ENCODE assay signal across 11 cellular contexts in the genomic region with DNA sequence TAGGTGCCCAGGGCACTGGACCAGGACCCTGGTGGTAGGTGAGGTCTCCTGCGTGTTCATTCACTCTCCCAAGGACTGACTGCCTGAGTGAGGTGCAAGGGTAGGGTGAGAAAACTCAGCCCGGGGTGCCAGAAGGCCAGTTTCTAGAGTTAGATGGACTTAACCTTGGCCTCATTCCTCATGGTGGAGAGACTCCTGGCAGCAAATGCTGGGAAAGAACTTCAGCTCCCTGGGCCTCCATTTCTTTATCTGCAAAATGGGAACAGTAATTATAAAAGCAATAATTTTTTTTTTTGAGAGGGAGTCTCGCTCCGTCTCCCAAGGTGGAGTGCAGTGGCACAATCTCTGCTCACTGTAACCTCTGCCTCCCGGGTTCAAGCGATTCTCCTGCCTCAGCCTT. TPM values are rescaled to one million over a fixed set of nuclear protein-coding genes. Genes with fewer than 3 reads are reported as not detected.
DNase-seq lines count a peak whose midpoint lies in the region; ATAC-seq, FAIRE-seq and TF ChIP-seq lines count a peak whose summit lies in the region.
"Had no signal": no experiment of that assay in that cellular context is flagged by ENCODE, and none has a peak within 500 bp of the region (broad histone marks: within the 10 kb centered on the region; RNA-seq: fewer than 3 reads in every experiment).

No MANE protein-coding gene starts in this region.

- no peak overlapping the region for H3K4me2 ChIP-seq in HepG2 (ENCODE audit: low read depth, low read length)

- TF ChIP-seq EP300 in HepG2 (IDR thresholded peaks at IDR 0.05; ENCODE audit: low read depth in 2 of 2, low read length in 2 of 2) (no peak), HepG2 (CRISPR knock-in tag; IDR thresholded peaks at IDR 0.05; ENCODE audit: borderline replicate concordance) (no peak)

- peaks cover 14% of the 10 kb centered on the region for H3K79me2 ChIP-seq in HepG2 (ENCODE audit: insufficient read depth, low read length)

- H3K27me3 ChIP-seq in HepG2 (ENCODE audit: control insufficient read depth in 1 of 2, insufficient read depth in 2 of 2, low read length in 2 of 2), result no peaks in the 10 kb centered on the region
- H3K27me3 ChIP-seq in right lobe of liver, result no peaks in the 10 kb centered on the region

- CTCF ChIA-PET in HepG2 (lab: Yijun Ruan, JAX; ENCODE audit: low intra/inter-chr PET ratio, low total read pairs), result no interaction called here

- no peak for TF ChIP-seq RAD21 in HepG2 (CRISPR knock-in tag; IDR thresholded peaks at IDR 0.05)

- H3K27ac ChIP-seq in HepG2 (ENCODE audit: extremely low read length, insufficient read depth, low read length), result peak overlapping the region; percentile 13
- H3K27ac ChIP-seq in right lobe of liver, result no peak overlapping the region
- H3K27ac ChIP-seq in VCaP, result peak overlapping the region; percentile 96

- H3K9ac ChIP-seq in HepG2 (ENCODE audit: insufficient read depth, low read depth, low read length), result no peak overlapping the region

- 84% methylated on average over 5 of the region's 6 CpGs for WGBS in HepG2 (ENCODE audit: low lambda C conversion rate)
- WGBS in right lobe of liver (ENCODE audit: insufficient coverage, low coverage, low lambda C conversion rate, missing lambda C conversion rate), result 95% methylated on average over 4 of the region's 6 CpGs

- FAIRE-seq in HepG2 (lab: Jason Lieb, UNC), result no peak
- FAIRE-seq: GM12892 had no signal

- TF ChIP-seq CTCF in HepG2 (CRISPR knock-in tag; IDR thresholded peaks at IDR 0.05), result no peak
- TF ChIP-seq CTCF in right lobe of liver (IDR thresholded peaks at IDR 0.05), result no peak
- TF ChIP-seq CTCF in VCaP (conservative IDR thresholded peaks at IDR 0.05), result no peak

- H3K4me1 Mint-ChIP-seq in memory B cell, result peaks cover 23% of the 10 kb centered on the region

- peak overlapping the region; percentile 18 for H3K27ac Mint-ChIP-seq in memory B cell

- no peak overlapping the region for H2AFZ ChIP-seq in HepG2 (ENCODE audit: low read length)

- H3K36me3 ChIP-seq in HepG2 (replicated peaks in 1 of 2; ENCODE audit: control insufficient read depth in 1 of 2, insufficient read depth in 2 of 2, low read length in 2 of 2) (no peaks in the 10 kb centered on the region), right lobe of liver (no peaks in the 10 kb centered on the region)

- no peaks in the 10 kb centered on the region for H3K27me3 Mint-ChIP-seq in memory B cell

- in situ Hi-C loops in HepG2 (cut with HindIII; ENCODE audit: extremely low pct_ligation_motif_present, low pct_unique_long_range_greater_than_20kb), result no loop called here

- POLR2A ChIA-PET in HepG2 (lab: Yijun Ruan, JAX), result interaction anchor here (1.0 kb wide), 1 partner anchor 10 kb away, joined by 3 read pairs; no protein-coding TSS in a partner anchor

- H3K4me3 ChIP-seq in HepG2 (replicated peaks in 1 of 3; ENCODE audit: insufficient read depth in 1 of 3, low read depth in 2 of 3, low read length in 3 of 3), result no peak overlapping the region
- no peak overlapping the region for H3K4me3 ChIP-seq in right lobe of liver

- peaks cover 2% of the 10 kb centered on the region for H3K36me3 Mint-ChIP-seq in memory B cell

- intact Hi-C loops in HepG2 (cut with micrococcal nuclease; ENCODE audit: unreplicated experiment) (loop anchor here (10.0 kb wide), 1 partner anchor 120 kb away; no protein-coding TSS in a partner anchor), right lobe of liver (cut with DNase I) (no loop called here)

- no peak for DNase-seq in HepG2 (ENCODE audit: low spot score)
- no peak for DNase-seq in right lobe of liver
- no peak for DNase-seq in memory B cell (ENCODE audit: low spot score in 2 of 2)
- DNase-seq in NCI-H226, result no peak
- no peak for DNase-seq in activated CD8-positive, alpha-beta memory T cell treated with anti-CD3 and anti-CD28 coated beads, Interleukin-2, amount 50 U/mL, for 4 hours

- ATAC-seq in HepG2, result peak; percentile 24
- no peak for ATAC-seq in right lobe of liver
- ATAC-seq in memory B cell (ENCODE audit: low read depth), result no peak
- ATAC-seq in GM21576 (IDR thresholded peaks at IDR 0.05; ENCODE audit: unreplicated experiment), result no peak
- ATAC-seq in HG03139 (IDR thresholded peaks at IDR 0.05; ENCODE audit: unreplicated experiment), result no peak
- ATAC-seq: esophagus mucosa, Panc1 had no signal

- H4K20me1 ChIP-seq in HepG2 (ENCODE audit: insufficient read depth, low read length), result no peaks in the 10 kb centered on the region

- TF ChIP-seq POLR2A in HepG2 (IDR thresholded peaks at IDR 0.05; ENCODE audit: insufficient read depth in 1 of 2, low read depth in 2 of 2, low read length in 2 of 2) (no peak), right lobe of liver (IDR thresholded peaks at IDR 0.05) (no peak)

- no peaks in the 10 kb centered on the region for H3K9me3 Mint-ChIP-seq in memory B cell

- peak overlapping the region; percentile 40 for H3K4me3 Mint-ChIP-seq in memory B cell

- no TSS peak for BruUV-seq in HepG2 (replicated peaks; lab: Mats Ljungman, UMichigan)

- no peaks in the 10 kb centered on the region for H3K9me3 ChIP-seq in HepG2 (ENCODE audit: low read length)
- H3K9me3 ChIP-seq in right lobe of liver, result no peaks in the 10 kb centered on the region

- peaks cover 68% of the 10 kb centered on the region for H3K4me1 ChIP-seq in HepG2 (ENCODE audit: insufficient read depth, low read length)
- peaks cover 0 to 11% (median 4%) of the 10 kb centered on the region in 4 donors for H3K4me1 ChIP-seq in right lobe of liver

RNA-seq across cellular contexts. Expression of a gene that starts 47.7 kb away (rescaled TPM):
- 11.3 and 15.4 TPM in 2 replicates for total RNA-seq in HepG2 (2016; rRNA removed; fragmentation: Illumina TruSeq; extraction: Trizol)
- 7.1 and 8.1 TPM in 2 replicates for total RNA-seq in HepG2 (2016; cell fraction: cytosol; rRNA removed; fragmentation: Illumina TruSeq; extraction: Trizol; ENCODE audit: low read depth)
- 10.9 and 14.5 TPM in 2 replicates for total RNA-seq in HepG2 (2016; cell fraction: insoluble cytoplasmic fraction; rRNA removed; fragmentation: Illumina TruSeq; extraction: Trizol)
- 15.0 and 16.4 TPM in 2 replicates for total RNA-seq in HepG2 (2016; cell fraction: membrane; rRNA removed; fragmentation: Illumina TruSeq; extraction: Trizol)
- total RNA-seq in HepG2 (2016; cell fraction: nucleus; rRNA removed; fragmentation: Illumina TruSeq; extraction: Trizol), result 12.3 and 18.6 TPM in 2 replicates
- polyA plus RNA-seq in HepG2 (2011; rRNA removed), result 6.1 and 10.1 TPM in 2 replicates
- polyA plus RNA-seq in HepG2 (2011; cell fraction: cytosol; rRNA removed), result 5.6 and 8.0 TPM in 2 replicates
- 19.7 and 19.9 TPM in 2 replicates for polyA plus RNA-seq in HepG2 (2011; cell fraction: nucleus; rRNA removed)
- 7.0 TPM in 2 replicates for polyA plus RNA-seq in HepG2 (2012)
- 7.6 and 8.0 TPM in 2 replicates for polyA plus RNA-seq in HepG2 (2016; cell fraction: cytosol; fragmentation: Illumina TruSeq; extraction: Trizol; ENCODE audit: low read depth)
- polyA plus RNA-seq in HepG2 (2016; cell fraction: insoluble cytoplasmic fraction; fragmentation: Illumina TruSeq; extraction: Trizol; ENCODE audit: low read depth), result 12.7 and 16.2 TPM in 2 replicates
- polyA plus RNA-seq in HepG2 (2016; cell fraction: membrane; fragmentation: Illumina TruSeq; extraction: Trizol; ENCODE audit: low read depth), result 12.7 and 14.1 TPM in 2 replicates
- 21.7 and 21.8 TPM in 2 replicates for polyA plus RNA-seq in HepG2 (2016; cell fraction: nucleus; fragmentation: Illumina TruSeq; extraction: Trizol; ENCODE audit: insufficient read depth, low read depth)
- polyA minus RNA-seq in HepG2 (2011; rRNA and poly(A)+ RNA removed; ENCODE audit: low replicate concordance), result 23.8 and 48.7 TPM in 2 replicates
- polyA minus RNA-seq in HepG2 (2011; cell fraction: cytosol; rRNA and poly(A)+ RNA removed), result 4.7 and 7.0 TPM in 2 replicates
- polyA minus RNA-seq in HepG2 (2011; cell fraction: nucleus; rRNA and poly(A)+ RNA removed), result 13.6 and 16.2 TPM in 2 replicates
- 10 to 100 TPM; 11.7 to 22.8 (median 20.7) TPM for total RNA-seq in right lobe of liver

RNA-seq across cellular contexts. Expression of a gene that starts 58.4 kb away (rescaled TPM):
- total RNA-seq in HepG2 (2016; rRNA removed; fragmentation: Illumina TruSeq; extraction: Trizol) (27.5 and 31.4 TPM in 2 replicates), right lobe of liver (10 to 100 TPM in 2 of 6 experiments, 1 to 10 TPM in 4; 8.4 to 16.1 (median 9.4) TPM)
- total RNA-seq in HepG2 (2016; cell fraction: cytosol; rRNA removed; fragmentation: Illumina TruSeq; extraction: Trizol; ENCODE audit: low read depth), result 16.8 and 19.1 TPM in 2 replicates
- 32.5 and 33.9 TPM in 2 replicates for total RNA-seq in HepG2 (2016; cell fraction: insoluble cytoplasmic fraction; rRNA removed; fragmentation: Illumina TruSeq; extraction: Trizol)
- 15.1 and 15.8 TPM in 2 replicates for total RNA-seq in HepG2 (2016; cell fraction: membrane; rRNA removed; fragmentation: Illumina TruSeq; extraction: Trizol)
- total RNA-seq in HepG2 (2016; cell fraction: nucleus; rRNA removed; fragmentation: Illumina TruSeq; extraction: Trizol), result 16.0 and 18.3 TPM in 2 replicates
- polyA plus RNA-seq in HepG2 (2011; rRNA removed), result 11.8 and 14.3 TPM in 2 replicates
- polyA plus RNA-seq in HepG2 (2011; cell fraction: cytosol; rRNA removed), result 10.6 and 13.4 TPM in 2 replicates
- 22.9 and 24.1 TPM in 2 replicates for polyA plus RNA-seq in HepG2 (2011; cell fraction: nucleus; rRNA removed)
- polyA plus RNA-seq in HepG2 (2012), result 7.3 and 8.5 TPM in 2 replicates
- polyA plus RNA-seq in HepG2 (2016; cell fraction: cytosol; fragmentation: Illumina TruSeq; extraction: Trizol; ENCODE audit: low read depth), result 11.0 and 12.6 TPM in 2 replicates
- 33.1 and 34.7 TPM in 2 replicates for polyA plus RNA-seq in HepG2 (2016; cell fraction: insoluble cytoplasmic fraction; fragmentation: Illumina TruSeq; extraction: Trizol; ENCODE audit: low read depth)
- polyA plus RNA-seq in HepG2 (2016; cell fraction: membrane; fragmentation: Illumina TruSeq; extraction: Trizol; ENCODE audit: low read depth), result 11.4 and 13.2 TPM in 2 replicates
- polyA plus RNA-seq in HepG2 (2016; cell fraction: nucleus; fragmentation: Illumina TruSeq; extraction: Trizol; ENCODE audit: insufficient read depth, low read depth), result 32.5 and 32.7 TPM in 2 replicates
- 17.5 and 18.0 TPM in 2 replicates for polyA minus RNA-seq in HepG2 (2011; rRNA and poly(A)+ RNA removed; ENCODE audit: low replicate concordance)
- polyA minus RNA-seq in HepG2 (2011; cell fraction: cytosol; rRNA and poly(A)+ RNA removed), result 6.7 and 8.4 TPM in 2 replicates
- 18.2 and 19.4 TPM in 2 replicates for polyA minus RNA-seq in HepG2 (2011; cell fraction: nucleus; rRNA and poly(A)+ RNA removed)

Comparison
In these comparisons a context has a peak if more than half of its experiments do, and no peak if none do; other contexts are left out.
1. H3K27ac ChIP-seq: peak in HepG2 (single experiment) and VCaP (single experiment); none in right lobe of liver (0 of 3).